ENCODE assay signal across 15 cellular contexts in genomic region chr5:55511010-55511409, GRCh38. TPM values are rescaled to one million over a fixed set of nuclear protein-coding genes. Genes with fewer than 3 reads are reported as not detected.
DNase-seq lines count a peak whose midpoint lies in the region; ATAC-seq, FAIRE-seq and TF ChIP-seq lines count a peak whose summit lies in the region.
"Had no signal": no experiment of that assay in that cellular context is flagged by ENCODE, and none has a peak within 500 bp of the region (broad histone marks: within the 10 kb centered on the region; RNA-seq: fewer than 3 reads in every experiment).

No MANE protein-coding gene starts in this region.

- no peak for TF ChIP-seq EP300 in HepG2 (IDR thresholded peaks at IDR 0.05; ENCODE audit: low read depth in 2 of 2, low read length in 2 of 2)
- TF ChIP-seq EP300 in HepG2 (CRISPR knock-in tag; IDR thresholded peaks at IDR 0.05; ENCODE audit: borderline replicate concordance), result no peak

- no peak for FAIRE-seq in HepG2 (lab: Jason Lieb, UNC)
- FAIRE-seq: A204.1, GM12892 had no signal

- intact Hi-C loops in HepG2 (cut with micrococcal nuclease; ENCODE audit: unreplicated experiment) (no loop called here), right lobe of liver (cut with DNase I) (no loop called here), gastrocnemius medialis (cut with DNase I; ENCODE audit: low total_unique reads) (no loop called here)

- no peaks in the 10 kb centered on the region for H3K79me2 ChIP-seq in HepG2 (ENCODE audit: insufficient read depth, low read length)

- peak overlapping the region; percentile 32 to 63 for H3K27ac ChIP-seq in liver (ENCODE audit: low read depth in 1 of 2, low read length in 2 of 2)
- no peak overlapping the region for H3K27ac ChIP-seq in HepG2 (ENCODE audit: extremely low read length, insufficient read depth, low read length)
- peak overlapping the region in 2 of 3 donors; percentile 38 to 53 for H3K27ac ChIP-seq in right lobe of liver
- H3K27ac ChIP-seq in gastrocnemius medialis, result peak overlapping the region in 3 of 4 donors; percentile 67 to 81 (median 70)

- 25% methylated on average over 1 of the region's 1 CpG for WGBS in liver
- WGBS in HepG2 (ENCODE audit: low lambda C conversion rate), result 77% methylated on average over 1 of the region's 1 CpG
- WGBS in right lobe of liver (ENCODE audit: insufficient coverage, low coverage, low lambda C conversion rate, missing lambda C conversion rate), result 0% methylated on average over 1 of the region's 1 CpG

- H3K36me3 ChIP-seq in liver (ENCODE audit: control insufficient read depth in 4 of 4, insufficient read depth in 3 of 4, low read depth in 1 of 4, low read length in 3 of 4) (no peaks in the 10 kb centered on the region), HepG2 (replicated peaks in 1 of 2; ENCODE audit: control insufficient read depth in 1 of 2, insufficient read depth in 2 of 2, low read length in 2 of 2) (no peaks in the 10 kb centered on the region), right lobe of liver (no peaks in the 10 kb centered on the region), gastrocnemius medialis (no peaks in the 10 kb centered on the region)
- H3K36me3 ChIP-seq: BE2C had no signal

- in situ Hi-C loops in HepG2 (cut with HindIII; ENCODE audit: extremely low pct_ligation_motif_present, low pct_unique_long_range_greater_than_20kb), result no loop called here
- in situ Hi-C loops in gastrocnemius medialis (cut with MboI; ENCODE audit: low sequenced_read_pairs in 4 of 4), result no loop called here

- H3K4me1 ChIP-seq in liver (ENCODE audit: control insufficient read depth in 4 of 4, insufficient read depth in 4 of 4, low read length in 3 of 4) (peaks cover 13 to 30% (median 29%) of the 10 kb centered on the region in 4 donors), HepG2 (ENCODE audit: insufficient read depth, low read length) (no peaks in the 10 kb centered on the region), right lobe of liver (peaks cover 0 to 50% (median 13%) of the 10 kb centered on the region in 4 donors), gastrocnemius medialis (peaks cover 55 to 66% of the 10 kb centered on the region in 2 donors)
- H3K4me1 ChIP-seq: BE2C had no signal

- no peak for TF ChIP-seq CTCF in liver (IDR thresholded peaks at IDR 0.05; ENCODE audit: low read depth, low read length, missing input control)
- TF ChIP-seq CTCF in HepG2 (CRISPR knock-in tag; IDR thresholded peaks at IDR 0.05), result no peak
- TF ChIP-seq CTCF in right lobe of liver (IDR thresholded peaks at IDR 0.05), result no peak
- TF ChIP-seq CTCF in gastrocnemius medialis (IDR thresholded peaks at IDR 0.05 in 4 of 5, conservative IDR thresholded peaks at IDR 0.05 in 1 of 5), result no peak

- H2AFZ ChIP-seq in HepG2 (ENCODE audit: low read length), result no peak overlapping the region

- no TSS peak for BruUV-seq in HepG2 (replicated peaks; lab: Mats Ljungman, UMichigan)

- H3K4me2 ChIP-seq in HepG2 (ENCODE audit: low read depth, low read length), result no peak overlapping the region

- H3K27me3 ChIP-seq in liver (ENCODE audit: control insufficient read depth in 4 of 4, insufficient read depth in 4 of 4, low read length in 3 of 4), result no peaks in the 10 kb centered on the region
- no peaks in the 10 kb centered on the region for H3K27me3 ChIP-seq in HepG2 (ENCODE audit: control insufficient read depth in 1 of 2, insufficient read depth in 2 of 2, low read length in 2 of 2)
- no peaks in the 10 kb centered on the region for H3K27me3 ChIP-seq in right lobe of liver
- no peaks in the 10 kb centered on the region for H3K27me3 ChIP-seq in gastrocnemius medialis
- H3K27me3 ChIP-seq: BE2C had no signal

- ATAC-seq in HepG2, result no peak
- peak; percentile 54 to 63 (median 56) for ATAC-seq in right lobe of liver
- ATAC-seq in gastrocnemius medialis, result no peak

- peak in 1 of 2 donors; percentile 17 for TF ChIP-seq RAD21 in liver (IDR thresholded peaks at IDR 0.05)
- no peak for TF ChIP-seq RAD21 in HepG2 (CRISPR knock-in tag; IDR thresholded peaks at IDR 0.05)

- no peak overlapping the region for H3K4me3 ChIP-seq in liver (ENCODE audit: low read depth in 1 of 3, low read length in 3 of 3)
- H3K4me3 ChIP-seq in HepG2 (replicated peaks in 1 of 3; ENCODE audit: insufficient read depth in 1 of 3, low read depth in 2 of 3, low read length in 3 of 3), result no peak overlapping the region
- H3K4me3 ChIP-seq in right lobe of liver, result no peak overlapping the region
- no peak overlapping the region for H3K4me3 ChIP-seq in gastrocnemius medialis

- H3K9ac ChIP-seq in liver (ENCODE audit: low read depth in 1 of 2, low read length in 2 of 2) (peak overlapping the region in 1 of 2 donors; percentile 11), HepG2 (ENCODE audit: insufficient read depth, low read depth, low read length) (no peak overlapping the region)

- CTCF ChIA-PET in HepG2 (lab: Yijun Ruan, JAX; ENCODE audit: low intra/inter-chr PET ratio, low total read pairs), result no interaction called here

- H4K20me1 ChIP-seq in HepG2 (ENCODE audit: insufficient read depth, low read length), result no peaks in the 10 kb centered on the region; the same call in 1 of the 2 replicates

- POLR2A ChIA-PET in HepG2 (lab: Yijun Ruan, JAX), result no interaction called here

- H3K9me3 ChIP-seq in liver (ENCODE audit: control insufficient read depth in 4 of 4, low read length in 3 of 4) (no peaks in the 10 kb centered on the region), HepG2 (ENCODE audit: low read length) (no peaks in the 10 kb centered on the region), right lobe of liver (no peaks in the 10 kb centered on the region), gastrocnemius medialis (no peaks in the 10 kb centered on the region)
- H3K9me3 ChIP-seq: BE2C had no signal

- no peak for DNase-seq in HepG2 (ENCODE audit: low spot score)
- no peak for DNase-seq in right lobe of liver
- no peak for DNase-seq in gastrocnemius medialis
- no peak for DNase-seq in activated gamma-delta T cell treated with Interleukin-2 at 50 U/mL for 16 hours
- no peak for DNase-seq in DMS114 treated with DMSO at 0.1 percent for 48 hours (lab: John Stamatoyannopoulos, UW; ENCODE audit: unreplicated experiment)
- no peak for DNase-seq in putamen (ENCODE audit: low spot score)
- DNase-seq: BE2C; CD4-positive, alpha-beta memory T cell; DND-41; GDM1; GOT3; H9 had no signal

- no peak for TF ChIP-seq POLR2A in HepG2 (IDR thresholded peaks at IDR 0.05; ENCODE audit: insufficient read depth in 1 of 2, low read depth in 2 of 2, low read length in 2 of 2)
- TF ChIP-seq POLR2A in right lobe of liver (IDR thresholded peaks at IDR 0.05), result no peak
- TF ChIP-seq POLR2A in gastrocnemius medialis (IDR thresholded peaks at IDR 0.05), result no peak

TF ChIP-seq in liver, 16 proteins besides CTCF, POLR2A, EP300 and RAD21:
- TF ChIP-seq RXRA (IDR thresholded peaks at IDR 0.05), result peak in 1 of 2 donors; percentile 40
- no peak for TF ChIP-seq TAF1 (conservative IDR thresholded peaks at IDR 0.05)
- no peak for TF ChIP-seq ATF3 (IDR thresholded peaks at IDR 0.05)
- peak; percentile 23 for TF ChIP-seq YY1 (IDR thresholded peaks at IDR 0.05)
- peak; percentile 45 to 65 for TF ChIP-seq HNF4A (conservative IDR thresholded peaks at IDR 0.05)

TF ChIP-seq in HepG2, 621 proteins besides CTCF, POLR2A, EP300 and RAD21 (continues in another document):
- TF ChIP-seq ZNF180 (CRISPR knock-in tag; IDR thresholded peaks at IDR 0.05; ENCODE audit: borderline replicate concordance, low read depth), result no peak
- TF ChIP-seq HDAC2 (CRISPR knock-in tag; IDR thresholded peaks at IDR 0.05), result no peak
- no peak for TF ChIP-seq BHLHE40 (IDR thresholded peaks at IDR 0.05; ENCODE audit: low read length)
- TF ChIP-seq ZNF382 (CRISPR knock-in tag; IDR thresholded peaks at IDR 0.05; ENCODE audit: borderline replicate concordance), result no peak
- TF ChIP-seq ZNF780A (CRISPR knock-in tag; IDR thresholded peaks at IDR 0.05), result no peak
- TF ChIP-seq SIX1 (CRISPR knock-in tag; IDR thresholded peaks at IDR 0.05; ENCODE audit: borderline replicate concordance), result no peak
- no peak for TF ChIP-seq ETV5 (CRISPR knock-in tag; IDR thresholded peaks at IDR 0.05; ENCODE audit: borderline replicate concordance)
- no peak for TF ChIP-seq DR1 (CRISPR knock-in tag; IDR thresholded peaks at IDR 0.05)
- no peak for TF ChIP-seq RORA (CRISPR knock-in tag; IDR thresholded peaks at IDR 0.05)
- no peak for TF ChIP-seq POLR2G (IDR thresholded peaks at IDR 0.05; ENCODE audit: low read depth, low read length)
- TF ChIP-seq ZNF451 (CRISPR knock-in tag; IDR thresholded peaks at IDR 0.05), result no peak
- no peak for TF ChIP-seq TCF12 (IDR thresholded peaks at IDR 0.05)
- no peak for TF ChIP-seq TCF12 (CRISPR knock-in tag; IDR thresholded peaks at IDR 0.05)

RNA-seq across cellular contexts. Expression of gene PLPP1, which starts 23.8 kb away (rescaled TPM):
- total RNA-seq in liver (100 to 1,000 TPM in 1 of 2 donors, 10 to 100 TPM in 1; 23.4 to 149 TPM), HepG2 (2016; rRNA removed; fragmentation: Illumina TruSeq; extraction: Trizol) (5.2 and 7.3 TPM in 2 replicates), right lobe of liver (100 to 1,000 TPM in 2 of 6 experiments, 10 to 100 TPM in 4; 23.3 to 145 (median 36.0) TPM), gastrocnemius medialis (100 to 1,000 TPM in 1 of 4 donors, 10 to 100 TPM in 3; 79.8 to 147 (median 91.5) TPM)
- polyA plus RNA-seq in liver (10 to 100 TPM; 61.4 to 75.9 TPM), HepG2 (2011; rRNA removed) (12.1 and 13.3 TPM in 2 replicates)
- total RNA-seq in HepG2 (2016; cell fraction: cytosol; rRNA removed; fragmentation: Illumina TruSeq; extraction: Trizol; ENCODE audit: low read depth), result 5.0 and 6.0 TPM in 2 replicates
- total RNA-seq in HepG2 (2016; cell fraction: insoluble cytoplasmic fraction; rRNA removed; fragmentation: Illumina TruSeq; extraction: Trizol), result 4.9 and 6.7 TPM in 2 replicates
- 5.1 and 5.2 TPM in 2 replicates for total RNA-seq in HepG2 (2016; cell fraction: membrane; rRNA removed; fragmentation: Illumina TruSeq; extraction: Trizol)
- total RNA-seq in HepG2 (2016; cell fraction: nucleus; rRNA removed; fragmentation: Illumina TruSeq; extraction: Trizol), result 6.7 and 7.7 TPM in 2 replicates
- 10.1 and 15.8 TPM in 2 replicates for polyA plus RNA-seq in HepG2 (2011; cell fraction: cytosol; rRNA removed)
- polyA plus RNA-seq in HepG2 (2011; cell fraction: nucleus; rRNA removed), result 4.3 and 6.7 TPM in 2 replicates
- polyA plus RNA-seq in HepG2 (2012), result 6.0 and 7.3 TPM in 2 replicates
- 3.4 and 4.9 TPM in 2 replicates for polyA plus RNA-seq in HepG2 (2016; cell fraction: cytosol; fragmentation: Illumina TruSeq; extraction: Trizol; ENCODE audit: low read depth)
- 6.3 and 7.1 TPM in 2 replicates for polyA plus RNA-seq in HepG2 (2016; cell fraction: insoluble cytoplasmic fraction; fragmentation: Illumina TruSeq; extraction: Trizol; ENCODE audit: low read depth)
- polyA plus RNA-seq in HepG2 (2016; cell fraction: membrane; fragmentation: Illumina TruSeq; extraction: Trizol; ENCODE audit: low read depth), result 3.3 and 4.3 TPM in 2 replicates
- polyA plus RNA-seq in HepG2 (2016; cell fraction: nucleus; fragmentation: Illumina TruSeq; extraction: Trizol; ENCODE audit: insufficient read depth, low read depth), result 10.3 and 13.9 TPM in 2 replicates
- 9.0 and 9.6 TPM in 2 replicates for polyA minus RNA-seq in HepG2 (2011; rRNA and poly(A)+ RNA removed; ENCODE audit: low replicate concordance)
- 8.2 and 9.3 TPM in 2 replicates for polyA minus RNA-seq in HepG2 (2011; cell fraction: cytosol; rRNA and poly(A)+ RNA removed)
- 7.9 and 9.8 TPM in 2 replicates for polyA minus RNA-seq in HepG2 (2011; cell fraction: nucleus; rRNA and poly(A)+ RNA removed)

Comparison
In these comparisons a context has a peak if more than half of its experiments do, and no peak if none do; other contexts are left out.
1. ATAC-seq: peak in right lobe of liver (4 of 4); none in HepG2 (single experiment) and gastrocnemius medialis (0 of 2).